In genomic region chr1:227317541-227318002, GRCh38 we compare ENCODE assay signal across 8 cellular contexts.
A peak's percentile ranks its signal among the peaks of the same experiment; 100 is the strongest.
DNase-seq lines count a peak whose midpoint lies in the region; ATAC-seq and TF ChIP-seq lines count a peak whose summit lies in the region.

No MANE protein-coding gene starts in this region.

- no peaks in the 10 kb centered on the region for H3K9me3 ChIP-seq in iPS-18c (ENCODE audit: control insufficient read depth, insufficient read depth, low read length)

- H3K4me3 ChIP-seq in brain microvascular endothelial cell (ENCODE audit: low read depth, low read length), result peak overlapping the region; percentile 75
- peak overlapping the region; percentile 75 for H3K4me3 ChIP-seq in iPS-18c (ENCODE audit: insufficient read depth, low read depth, low read length)
- H3K4me3 ChIP-seq in retinal pigment epithelial cell (ENCODE audit: low read length), result peak overlapping the region; percentile 80

- no peak for ATAC-seq in GM18511 (IDR thresholded peaks at IDR 0.05; ENCODE audit: unreplicated experiment)

- in situ Hi-C loops in brain microvascular endothelial cell (cut with HindIII; ENCODE audit: low pct_ligation_motif_present, low sequenced_read_pairs), result no loop called here

- TF ChIP-seq CTCF in brain microvascular endothelial cell (IDR thresholded peaks at IDR 0.05; ENCODE audit: low read depth, low read length, missing control alignments) (peak; percentile 42), retinal pigment epithelial cell (conservative IDR thresholded peaks at IDR 0.05; ENCODE audit: low read depth, low read length) (peak; percentile 22)

- peak overlapping the region; percentile 67 for H3K27ac ChIP-seq in brain microvascular endothelial cell

- H3K36me3 ChIP-seq in brain microvascular endothelial cell (replicated peaks), result no peaks in the 10 kb centered on the region

- H3K27me3 ChIP-seq in brain microvascular endothelial cell (replicated peaks), result no peaks in the 10 kb centered on the region

- DNase-seq in C1 segment of cervical spinal cord (lab: John Stamatoyannopoulos, UW) (peak in 11 of 14 donors; percentile 30 to 83 (median 68)), HCEC 1CT (peak; percentile 70), NCI-H82 (lab: John Stamatoyannopoulos, UW) (peak; percentile 87), brain microvascular endothelial cell (peak; percentile 52), retinal pigment epithelial cell (ENCODE audit: low read depth) (peak; percentile 13), GDM1 (lab: John Stamatoyannopoulos, UW) (no peak)
